In the genomic region with DNA sequence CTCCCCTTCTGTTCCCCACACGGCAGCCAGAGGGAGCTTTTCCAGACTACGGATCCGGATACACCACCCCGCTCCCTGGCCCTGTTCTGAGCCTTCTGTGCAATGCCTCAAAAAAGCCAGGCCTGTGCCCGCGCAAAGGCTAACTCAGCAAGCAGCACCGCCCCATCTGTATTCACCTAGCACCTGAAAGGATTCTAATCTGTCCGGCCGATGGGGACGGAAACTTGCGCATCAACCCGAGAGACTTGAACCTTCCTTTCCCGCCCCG, we compare ENCODE assay signal across 1 cellular context.
TF ChIP-seq lines count a peak whose summit lies in the region.

No MANE protein-coding gene starts in this region.

TF ChIP-seq in HepG2, 621 proteins besides CTCF, POLR2A, EP300 and RAD21 (continued from another document and continues in another):
- TF ChIP-seq, protein P1, sequence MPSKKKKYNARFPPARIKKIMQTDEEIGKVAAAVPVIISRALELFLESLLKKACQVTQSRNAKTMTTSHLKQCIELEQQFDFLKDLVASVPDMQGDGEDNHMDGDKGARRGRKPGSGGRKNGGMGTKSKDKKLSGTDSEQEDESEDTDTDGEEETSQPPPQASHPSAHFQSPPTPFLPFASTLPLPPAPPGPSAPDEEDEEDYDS (CRISPR knock-in tag; IDR thresholded peaks at IDR 0.05): 0 out of 2 replicates have a peak, but pooled peaks have one; percentile 36
- TF ChIP-seq CC2D1A (CRISPR knock-in tag; IDR thresholded peaks at IDR 0.05): 0 out of 2 replicates have a peak, but pooled peaks have one; percentile 4
- TF ChIP-seq, protein P2, sequence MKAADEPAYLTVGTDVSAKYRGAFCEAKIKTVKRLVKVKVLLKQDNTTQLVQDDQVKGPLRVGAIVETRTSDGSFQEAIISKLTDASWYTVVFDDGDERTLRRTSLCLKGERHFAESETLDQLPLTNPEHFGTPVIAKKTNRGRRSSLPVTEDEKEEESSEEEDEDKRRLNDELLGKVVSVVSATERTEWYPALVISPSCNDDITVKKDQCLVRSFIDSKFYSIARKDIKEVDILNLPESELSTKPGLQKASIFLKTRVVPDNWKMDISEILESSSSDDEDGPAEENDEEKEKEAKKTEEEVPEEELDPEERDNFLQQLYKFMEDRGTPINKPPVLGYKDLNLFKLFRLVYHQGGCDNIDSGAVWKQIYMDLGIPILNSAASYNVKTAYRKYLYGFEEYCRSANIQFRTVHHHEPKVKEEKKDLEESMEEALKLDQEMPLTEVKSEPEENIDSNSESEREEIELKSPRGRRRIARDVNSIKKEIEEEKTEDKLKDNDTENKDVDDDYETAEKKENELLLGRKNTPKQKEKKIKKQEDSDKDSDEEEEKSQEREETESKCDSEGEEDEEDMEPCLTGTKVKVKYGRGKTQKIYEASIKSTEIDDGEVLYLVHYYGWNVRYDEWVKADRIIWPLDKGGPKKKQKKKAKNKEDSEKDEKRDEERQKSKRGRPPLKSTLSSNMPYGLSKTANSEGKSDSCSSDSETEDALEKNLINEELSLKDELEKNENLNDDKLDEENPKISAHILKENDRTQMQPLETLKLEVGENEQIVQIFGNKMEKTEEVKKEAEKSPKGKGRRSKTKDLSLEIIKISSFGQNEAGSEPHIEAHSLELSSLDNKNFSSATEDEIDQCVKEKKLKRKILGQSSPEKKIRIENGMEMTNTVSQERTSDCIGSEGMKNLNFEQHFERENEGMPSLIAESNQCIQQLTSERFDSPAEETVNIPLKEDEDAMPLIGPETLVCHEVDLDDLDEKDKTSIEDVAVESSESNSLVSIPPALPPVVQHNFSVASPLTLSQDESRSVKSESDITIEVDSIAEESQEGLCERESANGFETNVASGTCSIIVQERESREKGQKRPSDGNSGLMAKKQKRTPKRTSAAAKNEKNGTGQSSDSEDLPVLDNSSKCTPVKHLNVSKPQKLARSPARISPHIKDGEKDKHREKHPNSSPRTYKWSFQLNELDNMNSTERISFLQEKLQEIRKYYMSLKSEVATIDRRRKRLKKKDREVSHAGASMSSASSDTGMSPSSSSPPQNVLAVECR (CRISPR knock-in tag; IDR thresholded peaks at IDR 0.05; ENCODE audit: borderline replicate concordance): no peak
- TF ChIP-seq GTF3A (CRISPR knock-in tag; conservative IDR thresholded peaks at IDR 0.05): no peak
- 0 out of 2 replicates have a peak, but pooled peaks have one; percentile 27 for TF ChIP-seq EEA1 (CRISPR knock-in tag; IDR thresholded peaks at IDR 0.05; ENCODE audit: borderline replicate concordance)
- TF ChIP-seq, protein P3, sequence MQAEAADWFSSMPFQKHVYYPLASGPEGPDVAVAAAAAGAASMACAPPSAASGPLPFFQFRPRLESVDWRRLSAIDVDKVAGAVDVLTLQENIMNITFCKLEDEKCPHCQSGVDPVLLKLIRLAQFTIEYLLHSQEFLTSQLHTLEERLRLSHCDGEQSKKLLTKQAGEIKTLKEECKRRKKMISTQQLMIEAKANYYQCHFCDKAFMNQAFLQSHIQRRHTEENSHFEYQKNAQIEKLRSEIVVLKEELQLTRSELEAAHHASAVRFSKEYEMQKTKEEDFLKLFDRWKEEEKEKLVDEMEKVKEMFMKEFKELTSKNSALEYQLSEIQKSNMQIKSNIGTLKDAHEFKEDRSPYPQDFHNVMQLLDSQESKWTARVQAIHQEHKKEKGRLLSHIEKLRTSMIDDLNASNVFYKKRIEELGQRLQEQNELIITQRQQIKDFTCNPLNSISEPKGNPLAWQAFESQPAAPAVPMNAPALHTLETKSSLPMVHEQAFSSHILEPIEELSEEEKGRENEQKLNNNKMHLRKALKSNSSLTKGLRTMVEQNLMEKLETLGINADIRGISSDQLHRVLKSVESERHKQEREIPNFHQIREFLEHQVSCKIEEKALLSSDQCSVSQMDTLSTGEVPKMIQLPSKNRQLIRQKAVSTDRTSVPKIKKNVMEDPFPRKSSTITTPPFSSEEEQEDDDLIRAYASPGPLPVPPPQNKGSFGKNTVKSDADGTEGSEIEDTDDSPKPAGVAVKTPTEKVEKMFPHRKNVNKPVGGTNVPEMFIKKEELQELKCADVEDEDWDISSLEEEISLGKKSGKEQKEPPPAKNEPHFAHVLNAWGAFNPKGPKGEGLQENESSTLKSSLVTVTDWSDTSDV (CRISPR knock-in tag; IDR thresholded peaks at IDR 0.05): no peak
- TF ChIP-seq ATM (IDR thresholded peaks at IDR 0.05; ENCODE audit: borderline replicate concordance): no peak
- 0 out of 2 replicates have a peak, but pooled peaks have one; percentile 41 for TF ChIP-seq TEAD2 (CRISPR knock-in tag; IDR thresholded peaks at IDR 0.05)
- no peak for TF ChIP-seq NR2F1 (CRISPR knock-in tag; IDR thresholded peaks at IDR 0.05)
- peak; percentile 19; the same call in 1 of the 2 replicates for TF ChIP-seq ZNF468 (CRISPR knock-in tag; IDR thresholded peaks at IDR 0.05)
- TF ChIP-seq RBM22 (optimal IDR thresholded peaks at IDR 0.05; ENCODE audit: low read length): peak; percentile 22
- 0 out of 2 replicates have a peak, but pooled peaks have one; percentile 30 for TF ChIP-seq ZNF205 (CRISPR knock-in tag; IDR thresholded peaks at IDR 0.05)
- peak; percentile 15; the same call in 1 of the 2 replicates for TF ChIP-seq ZNF263 (CRISPR knock-in tag; IDR thresholded peaks at IDR 0.05)
- TF ChIP-seq SMAD1 (CRISPR knock-in tag; IDR thresholded peaks at IDR 0.05; ENCODE audit: borderline replicate concordance, low read depth): 0 out of 2 replicates have a peak, but pooled peaks have one; percentile 18
- TF ChIP-seq CBX1 (IDR thresholded peaks at IDR 0.05; ENCODE audit: low read depth): peak; percentile 25
- peak; percentile 50; the same call in 1 of the 2 replicates for TF ChIP-seq ZNF75D (CRISPR knock-in tag; IDR thresholded peaks at IDR 0.05; ENCODE audit: borderline replicate concordance)
- peak; percentile 69; the same call in 1 of the 2 replicates for TF ChIP-seq NKX3-1 (CRISPR knock-in tag; IDR thresholded peaks at IDR 0.05)
- TF ChIP-seq ZMYM2 (CRISPR knock-in tag; IDR thresholded peaks at IDR 0.05): 0 out of 2 replicates have a peak, but pooled peaks have one; percentile 23
- TF ChIP-seq, protein P4, sequence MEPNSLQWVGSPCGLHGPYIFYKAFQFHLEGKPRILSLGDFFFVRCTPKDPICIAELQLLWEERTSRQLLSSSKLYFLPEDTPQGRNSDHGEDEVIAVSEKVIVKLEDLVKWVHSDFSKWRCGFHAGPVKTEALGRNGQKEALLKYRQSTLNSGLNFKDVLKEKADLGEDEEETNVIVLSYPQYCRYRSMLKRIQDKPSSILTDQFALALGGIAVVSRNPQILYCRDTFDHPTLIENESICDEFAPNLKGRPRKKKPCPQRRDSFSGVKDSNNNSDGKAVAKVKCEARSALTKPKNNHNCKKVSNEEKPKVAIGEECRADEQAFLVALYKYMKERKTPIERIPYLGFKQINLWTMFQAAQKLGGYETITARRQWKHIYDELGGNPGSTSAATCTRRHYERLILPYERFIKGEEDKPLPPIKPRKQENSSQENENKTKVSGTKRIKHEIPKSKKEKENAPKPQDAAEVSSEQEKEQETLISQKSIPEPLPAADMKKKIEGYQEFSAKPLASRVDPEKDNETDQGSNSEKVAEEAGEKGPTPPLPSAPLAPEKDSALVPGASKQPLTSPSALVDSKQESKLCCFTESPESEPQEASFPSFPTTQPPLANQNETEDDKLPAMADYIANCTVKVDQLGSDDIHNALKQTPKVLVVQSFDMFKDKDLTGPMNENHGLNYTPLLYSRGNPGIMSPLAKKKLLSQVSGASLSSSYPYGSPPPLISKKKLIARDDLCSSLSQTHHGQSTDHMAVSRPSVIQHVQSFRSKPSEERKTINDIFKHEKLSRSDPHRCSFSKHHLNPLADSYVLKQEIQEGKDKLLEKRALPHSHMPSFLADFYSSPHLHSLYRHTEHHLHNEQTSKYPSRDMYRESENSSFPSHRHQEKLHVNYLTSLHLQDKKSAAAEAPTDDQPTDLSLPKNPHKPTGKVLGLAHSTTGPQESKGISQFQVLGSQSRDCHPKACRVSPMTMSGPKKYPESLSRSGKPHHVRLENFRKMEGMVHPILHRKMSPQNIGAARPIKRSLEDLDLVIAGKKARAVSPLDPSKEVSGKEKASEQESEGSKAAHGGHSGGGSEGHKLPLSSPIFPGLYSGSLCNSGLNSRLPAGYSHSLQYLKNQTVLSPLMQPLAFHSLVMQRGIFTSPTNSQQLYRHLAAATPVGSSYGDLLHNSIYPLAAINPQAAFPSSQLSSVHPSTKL (CRISPR knock-in tag; IDR thresholded peaks at IDR 0.05): no peak
- TF ChIP-seq TAF15 (IDR thresholded peaks at IDR 0.05; ENCODE audit: low read depth, low read length, poor library complexity, severe bottlenecking): peak; percentile 41
- 0 out of 2 replicates have a peak, but pooled peaks have one; percentile 13 for TF ChIP-seq ETV5 (CRISPR knock-in tag; IDR thresholded peaks at IDR 0.05; ENCODE audit: borderline replicate concordance)
- TF ChIP-seq NAIF1 (CRISPR knock-in tag; IDR thresholded peaks at IDR 0.05; ENCODE audit: borderline replicate concordance): 0 out of 2 replicates have a peak, but pooled peaks have one; percentile 6
- TF ChIP-seq SP4 (CRISPR knock-in tag; IDR thresholded peaks at IDR 0.05): 0 out of 2 replicates have a peak, but pooled peaks have one; percentile 13
- TF ChIP-seq MTF1 (CRISPR knock-in tag; IDR thresholded peaks at IDR 0.05): 0 out of 2 replicates have a peak, but pooled peaks have one; percentile 26
- 0 out of 2 replicates have a peak, but pooled peaks have one; percentile 19 for TF ChIP-seq IRX3 (CRISPR knock-in tag; IDR thresholded peaks at IDR 0.05; ENCODE audit: borderline replicate concordance, low read depth)
- no peak for TF ChIP-seq STAT5B (CRISPR knock-in tag; IDR thresholded peaks at IDR 0.05)
- 0 out of 2 replicates have a peak, but pooled peaks have one; percentile 8 for TF ChIP-seq SP5 (CRISPR knock-in tag; IDR thresholded peaks at IDR 0.05; ENCODE audit: borderline replicate concordance, low read depth)
- TF ChIP-seq, protein P5, sequence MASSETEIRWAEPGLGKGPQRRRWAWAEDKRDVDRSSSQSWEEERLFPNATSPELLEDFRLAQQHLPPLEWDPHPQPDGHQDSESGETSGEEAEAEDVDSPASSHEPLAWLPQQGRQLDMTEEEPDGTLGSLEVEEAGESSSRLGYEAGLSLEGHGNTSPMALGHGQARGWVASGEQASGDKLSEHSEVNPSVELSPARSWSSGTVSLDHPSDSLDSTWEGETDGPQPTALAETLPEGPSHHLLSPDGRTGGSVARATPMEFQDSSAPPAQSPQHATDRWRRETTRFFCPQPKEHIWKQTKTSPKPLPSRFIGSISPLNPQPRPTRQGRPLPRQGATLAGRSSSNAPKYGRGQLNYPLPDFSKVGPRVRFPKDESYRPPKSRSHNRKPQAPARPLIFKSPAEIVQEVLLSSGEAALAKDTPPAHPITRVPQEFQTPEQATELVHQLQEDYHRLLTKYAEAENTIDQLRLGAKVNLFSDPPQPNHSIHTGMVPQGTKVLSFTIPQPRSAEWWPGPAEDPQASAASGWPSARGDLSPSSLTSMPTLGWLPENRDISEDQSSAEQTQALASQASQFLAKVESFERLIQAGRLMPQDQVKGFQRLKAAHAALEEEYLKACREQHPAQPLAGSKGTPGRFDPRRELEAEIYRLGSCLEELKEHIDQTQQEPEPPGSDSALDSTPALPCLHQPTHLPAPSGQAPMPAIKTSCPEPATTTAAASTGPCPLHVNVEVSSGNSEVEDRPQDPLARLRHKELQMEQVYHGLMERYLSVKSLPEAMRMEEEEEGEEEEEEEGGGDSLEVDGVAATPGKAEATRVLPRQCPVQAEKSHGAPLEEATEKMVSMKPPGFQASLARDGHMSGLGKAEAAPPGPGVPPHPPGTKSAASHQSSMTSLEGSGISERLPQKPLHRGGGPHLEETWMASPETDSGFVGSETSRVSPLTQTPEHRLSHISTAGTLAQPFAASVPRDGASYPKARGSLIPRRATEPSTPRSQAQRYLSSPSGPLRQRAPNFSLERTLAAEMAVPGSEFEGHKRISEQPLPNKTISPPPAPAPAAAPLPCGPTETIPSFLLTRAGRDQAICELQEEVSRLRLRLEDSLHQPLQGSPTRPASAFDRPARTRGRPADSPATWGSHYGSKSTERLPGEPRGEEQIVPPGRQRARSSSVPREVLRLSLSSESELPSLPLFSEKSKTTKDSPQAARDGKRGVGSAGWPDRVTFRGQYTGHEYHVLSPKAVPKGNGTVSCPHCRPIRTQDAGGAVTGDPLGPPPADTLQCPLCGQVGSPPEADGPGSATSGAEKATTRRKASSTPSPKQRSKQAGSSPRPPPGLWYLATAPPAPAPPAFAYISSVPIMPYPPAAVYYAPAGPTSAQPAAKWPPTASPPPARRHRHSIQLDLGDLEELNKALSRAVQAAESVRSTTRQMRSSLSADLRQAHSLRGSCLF (CRISPR knock-in tag; IDR thresholded peaks at IDR 0.05; ENCODE audit: borderline replicate concordance): no peak
- TF ChIP-seq, protein P6, sequence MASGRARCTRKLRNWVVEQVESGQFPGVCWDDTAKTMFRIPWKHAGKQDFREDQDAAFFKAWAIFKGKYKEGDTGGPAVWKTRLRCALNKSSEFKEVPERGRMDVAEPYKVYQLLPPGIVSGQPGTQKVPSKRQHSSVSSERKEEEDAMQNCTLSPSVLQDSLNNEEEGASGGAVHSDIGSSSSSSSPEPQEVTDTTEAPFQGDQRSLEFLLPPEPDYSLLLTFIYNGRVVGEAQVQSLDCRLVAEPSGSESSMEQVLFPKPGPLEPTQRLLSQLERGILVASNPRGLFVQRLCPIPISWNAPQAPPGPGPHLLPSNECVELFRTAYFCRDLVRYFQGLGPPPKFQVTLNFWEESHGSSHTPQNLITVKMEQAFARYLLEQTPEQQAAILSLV (CRISPR knock-in tag; IDR thresholded peaks at IDR 0.05; ENCODE audit: borderline replicate concordance): no peak
- TF ChIP-seq, protein P7, sequence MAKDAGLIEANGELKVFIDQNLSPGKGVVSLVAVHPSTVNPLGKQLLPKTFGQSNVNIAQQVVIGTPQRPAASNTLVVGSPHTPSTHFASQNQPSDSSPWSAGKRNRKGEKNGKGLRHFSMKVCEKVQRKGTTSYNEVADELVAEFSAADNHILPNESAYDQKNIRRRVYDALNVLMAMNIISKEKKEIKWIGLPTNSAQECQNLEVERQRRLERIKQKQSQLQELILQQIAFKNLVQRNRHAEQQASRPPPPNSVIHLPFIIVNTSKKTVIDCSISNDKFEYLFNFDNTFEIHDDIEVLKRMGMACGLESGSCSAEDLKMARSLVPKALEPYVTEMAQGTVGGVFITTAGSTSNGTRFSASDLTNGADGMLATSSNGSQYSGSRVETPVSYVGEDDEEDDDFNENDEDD (CRISPR knock-in tag; IDR thresholded peaks at IDR 0.05; ENCODE audit: borderline replicate concordance): peak; percentile 52; the same call in 1 of the 2 replicates
- no peak for TF ChIP-seq SPEN (CRISPR knock-in tag; IDR thresholded peaks at IDR 0.05; ENCODE audit: low read depth)
- no peak for TF ChIP-seq SIX4 (CRISPR knock-in tag; IDR thresholded peaks at IDR 0.05)
- TF ChIP-seq ZNF296 (CRISPR knock-in tag; conservative IDR thresholded peaks at IDR 0.05): 0 out of 2 replicates have a peak, but pooled peaks have one; percentile 13
- TF ChIP-seq TBX3 (IDR thresholded peaks at IDR 0.05; ENCODE audit: borderline replicate concordance): no peak
- TF ChIP-seq, protein P8, sequence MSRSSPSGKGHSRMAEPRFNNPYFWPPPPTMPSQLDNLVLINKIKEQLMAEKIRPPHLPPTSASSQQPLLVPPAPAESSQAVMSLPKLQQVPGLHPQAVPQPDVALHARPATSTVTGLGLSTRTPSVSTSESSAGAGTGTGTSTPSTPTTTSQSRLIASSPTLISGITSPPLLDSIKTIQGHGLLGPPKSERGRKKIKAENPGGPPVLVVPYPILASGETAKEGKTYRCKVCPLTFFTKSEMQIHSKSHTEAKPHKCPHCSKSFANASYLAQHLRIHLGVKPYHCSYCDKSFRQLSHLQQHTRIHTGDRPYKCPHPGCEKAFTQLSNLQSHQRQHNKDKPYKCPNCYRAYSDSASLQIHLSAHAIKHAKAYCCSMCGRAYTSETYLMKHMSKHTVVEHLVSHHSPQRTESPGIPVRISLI (CRISPR knock-in tag; IDR thresholded peaks at IDR 0.05; ENCODE audit: borderline replicate concordance): no peak
- TF ChIP-seq BRD4 (CRISPR knock-in tag; IDR thresholded peaks at IDR 0.05): 0 out of 2 replicates have a peak, but pooled peaks have one; percentile 2
- 0 out of 2 replicates have a peak, but pooled peaks have one; percentile 15 for TF ChIP-seq POLR2G (IDR thresholded peaks at IDR 0.05; ENCODE audit: low read depth, low read length)
- peak; percentile 31; the same call in 1 of the 2 replicates for TF ChIP-seq SAP130 (CRISPR knock-in tag; IDR thresholded peaks at IDR 0.05; ENCODE audit: low read depth)
